15 cellular contexts compared by ENCODE assay signal in the genomic region with DNA sequence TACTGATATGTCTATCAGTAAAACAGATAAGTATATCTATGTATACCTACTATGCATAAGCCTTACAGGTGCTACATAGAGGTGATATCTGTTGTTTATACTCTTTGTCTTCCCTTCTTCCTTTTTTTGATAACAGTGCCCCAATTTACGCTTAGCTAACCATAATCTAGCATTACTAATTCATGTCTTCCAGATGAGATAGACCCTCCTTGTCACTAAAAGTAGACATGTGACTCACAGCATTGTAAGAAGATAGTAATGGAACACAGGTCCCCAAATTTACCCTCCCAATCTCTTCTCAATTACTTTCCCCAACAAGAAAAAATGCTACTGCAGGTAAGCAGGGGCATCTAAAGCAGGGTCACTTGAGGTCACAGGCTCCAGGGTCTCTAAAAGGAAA. TPM values are rescaled to one million over a fixed set of nuclear protein-coding genes. Genes with fewer than 3 reads are reported as not detected.
DNase-seq lines count a peak whose midpoint lies in the region; ATAC-seq and TF ChIP-seq lines count a peak whose summit lies in the region.
"Had no signal": no experiment of that assay in that cellular context is flagged by ENCODE, and none has a peak within 500 bp of the region (broad histone marks: within the 10 kb centered on the region; RNA-seq: fewer than 3 reads in every experiment).

No MANE protein-coding gene starts in this region.

- H3K27me3 Mint-ChIP-seq in activated CD4-positive, alpha-beta T cell treated with anti-CD3 and anti-CD28 coated beads for 36 hours = no peaks in the 10 kb centered on the region
- H3K27me3 Mint-ChIP-seq in activated CD4-positive, alpha-beta T cell treated with anti-CD3 and anti-CD28 coated beads, Interleukin-2, amount 10 ng/mL, durations not matched to agents 24 days and 14 days = peaks cover 4% of the 10 kb centered on the region
- no peaks in the 10 kb centered on the region for H3K27me3 Mint-ChIP-seq in activated T-helper 17 cell treated with anti-CD3 and anti-CD28 coated beads, Interleukin-2, amount 50 U/mL, for 72 hours
- H3K27me3 Mint-ChIP-seq in Caco-2 (ENCODE audit: insufficient read depth, unreplicated experiment) = no peaks in the 10 kb centered on the region

- H3K27ac Mint-ChIP-seq in activated CD4-positive, alpha-beta T cell treated with anti-CD3 and anti-CD28 coated beads for 36 hours = peak overlapping the region; percentile 7
- H3K27ac Mint-ChIP-seq in activated CD4-positive, alpha-beta T cell treated with anti-CD3 and anti-CD28 coated beads, Interleukin-2, amount 10 ng/mL, durations not matched to agents 24 days and 14 days = no peak overlapping the region
- no peak overlapping the region for H3K27ac Mint-ChIP-seq in activated T-helper 17 cell treated with anti-CD3 and anti-CD28 coated beads, Interleukin-2, amount 50 U/mL, for 72 hours
- peak overlapping the region; percentile 3 for H3K27ac Mint-ChIP-seq in stimulated activated effector memory CD8-positive, alpha-beta T cell treated with anti-CD3 and anti-CD28 coated beads, Interleukin-12 subunit alpha, Interleukin-12 subunit beta, amount 100 ng/mL, for 72 hours
- no peak overlapping the region for H3K27ac Mint-ChIP-seq in Caco-2 (ENCODE audit: unreplicated experiment)
- H3K27ac Mint-ChIP-seq: CD8-positive, alpha-beta T cell had no signal

- no peak for DNase-seq in activated CD4-positive, alpha-beta T cell treated with anti-CD3 and anti-CD28 coated beads for 36 hours
- DNase-seq in activated CD4-positive, alpha-beta T cell treated with anti-CD3 and anti-CD28 coated beads, Interleukin-2, amount 10 ng/mL, durations not matched to agents 24 days and 14 days = no peak
- DNase-seq in stimulated activated effector memory CD8-positive, alpha-beta T cell treated with anti-CD3 and anti-CD28 coated beads, Interleukin-12 subunit alpha, Interleukin-12 subunit beta, amount 100 ng/mL, for 72 hours (ENCODE audit: low spot score in 2 of 2) = no peak
- DNase-seq in germinal center (ENCODE audit: low spot score) (no peak), dedifferentiated amniotic fluid mesenchymal stem cell (ENCODE audit: extremely low spot score) (no peak), Caco-2 (no peak)
- DNase-seq: BE2C; CD8-positive, alpha-beta T cell; DND-41; MG63; NCI-H82; Peyer's patch had no signal

- H3K4me3 ChIP-seq in Caco-2 (ENCODE audit: low read depth, low read length) = no peak overlapping the region
- H3K4me3 ChIP-seq: MG63, Peyer's patch had no signal

- H3K4me1 ChIP-seq in Caco-2 = no peaks in the 10 kb centered on the region
- H3K4me1 ChIP-seq: BE2C, Peyer's patch had no signal

- no TSS peak for BruUV-seq in Caco-2 (replicated peaks; lab: Mats Ljungman, UMichigan)

- intact Hi-C loops in activated CD4-positive, alpha-beta T cell treated with anti-CD3 and anti-CD28 coated beads for 36 hours (cut with DNase I, micrococcal nuclease) = no loop called here
- intact Hi-C loops in activated CD4-positive, alpha-beta T cell treated with anti-CD3 and anti-CD28 coated beads, Interleukin-2, amount 10 ng/mL, durations not matched to agents 24 days and 14 days (cut with micrococcal nuclease) = no loop called here
- intact Hi-C loops in Caco-2 (cut with micrococcal nuclease; ENCODE audit: unreplicated experiment) = no loop called here

- H3K27me3 ChIP-seq in Caco-2 (replicated peaks; ENCODE audit: control insufficient read depth, insufficient read depth, low read length) = no peaks in the 10 kb centered on the region
- H3K27me3 ChIP-seq: BE2C, MG63, Peyer's patch had no signal

- CTCF ChIA-PET in activated CD4-positive, alpha-beta T cell treated with anti-CD3 and anti-CD28 coated beads for 36 hours (lab: Charles Lee) = no interaction called here
- CTCF ChIA-PET in Caco-2 (lab: Charles Lee) = no interaction called here

- POLR2A ChIA-PET in activated CD4-positive, alpha-beta T cell treated with anti-CD3 and anti-CD28 coated beads for 36 hours (lab: Charles Lee) = no interaction called here
- POLR2A ChIA-PET in Caco-2 (lab: Charles Lee) = no interaction called here

- H3K4me1 Mint-ChIP-seq in activated CD4-positive, alpha-beta T cell treated with anti-CD3 and anti-CD28 coated beads for 36 hours = peaks cover 20% of the 10 kb centered on the region
- peaks cover 7% of the 10 kb centered on the region for H3K4me1 Mint-ChIP-seq in activated CD4-positive, alpha-beta T cell treated with anti-CD3 and anti-CD28 coated beads, Interleukin-2, amount 10 ng/mL, durations not matched to agents 24 days and 14 days
- H3K4me1 Mint-ChIP-seq in activated T-helper 17 cell treated with anti-CD3 and anti-CD28 coated beads, Interleukin-2, amount 50 U/mL, for 72 hours = peaks cover 9% of the 10 kb centered on the region
- H3K4me1 Mint-ChIP-seq in stimulated activated effector memory CD8-positive, alpha-beta T cell treated with anti-CD3 and anti-CD28 coated beads, Interleukin-12 subunit alpha, Interleukin-12 subunit beta, amount 100 ng/mL, for 72 hours = no peaks in the 10 kb centered on the region
- peaks cover 16% of the 10 kb centered on the region for H3K4me1 Mint-ChIP-seq in Caco-2 (ENCODE audit: low read depth, unreplicated experiment)

- H3K36me3 Mint-ChIP-seq in activated CD4-positive, alpha-beta T cell treated with anti-CD3 and anti-CD28 coated beads for 36 hours (ENCODE audit: low read depth) = no peaks in the 10 kb centered on the region
- no peaks in the 10 kb centered on the region for H3K36me3 Mint-ChIP-seq in activated CD4-positive, alpha-beta T cell treated with anti-CD3 and anti-CD28 coated beads, Interleukin-2, amount 10 ng/mL, durations not matched to agents 24 days and 14 days (ENCODE audit: low read depth)
- H3K36me3 Mint-ChIP-seq in activated T-helper 17 cell treated with anti-CD3 and anti-CD28 coated beads, Interleukin-2, amount 50 U/mL, for 72 hours (ENCODE audit: low read depth) = no peaks in the 10 kb centered on the region
- no peaks in the 10 kb centered on the region for H3K36me3 Mint-ChIP-seq in stimulated activated effector memory CD8-positive, alpha-beta T cell treated with anti-CD3 and anti-CD28 coated beads, Interleukin-12 subunit alpha, Interleukin-12 subunit beta, amount 100 ng/mL, for 72 hours
- no peaks in the 10 kb centered on the region for H3K36me3 Mint-ChIP-seq in Caco-2 (ENCODE audit: insufficient read depth, unreplicated experiment)
- H3K36me3 Mint-ChIP-seq: CD8-positive, alpha-beta T cell had no signal

- H3K9me3 Mint-ChIP-seq in activated CD4-positive, alpha-beta T cell treated with anti-CD3 and anti-CD28 coated beads for 36 hours (ENCODE audit: low read depth) = no peaks in the 10 kb centered on the region
- H3K9me3 Mint-ChIP-seq in activated CD4-positive, alpha-beta T cell treated with anti-CD3 and anti-CD28 coated beads, Interleukin-2, amount 10 ng/mL, durations not matched to agents 24 days and 14 days = peaks cover 13% of the 10 kb centered on the region
- no peaks in the 10 kb centered on the region for H3K9me3 Mint-ChIP-seq in activated T-helper 17 cell treated with anti-CD3 and anti-CD28 coated beads, Interleukin-2, amount 50 U/mL, for 72 hours
- no peaks in the 10 kb centered on the region for H3K9me3 Mint-ChIP-seq in stimulated activated effector memory CD8-positive, alpha-beta T cell treated with anti-CD3 and anti-CD28 coated beads, Interleukin-12 subunit alpha, Interleukin-12 subunit beta, amount 100 ng/mL, for 72 hours
- H3K9me3 Mint-ChIP-seq in Caco-2 (ENCODE audit: unreplicated experiment) = no peaks in the 10 kb centered on the region
- H3K9me3 Mint-ChIP-seq: CD8-positive, alpha-beta T cell had no signal

- no peaks in the 10 kb centered on the region for H3K36me3 ChIP-seq in Caco-2 (ENCODE audit: control insufficient read depth, insufficient read depth, low read length)
- H3K36me3 ChIP-seq: BE2C, MG63, Peyer's patch had no signal

- no peak for ATAC-seq in activated CD4-positive, alpha-beta T cell treated with anti-CD3 and anti-CD28 coated beads for 36 hours
- ATAC-seq in GM18907 (IDR thresholded peaks at IDR 0.05; ENCODE audit: unreplicated experiment) = peak; percentile 8
- ATAC-seq in activated T-helper 17 cell treated with anti-CD3 and anti-CD28 coated beads, Interleukin-2, amount 50 U/mL, for 72 hours (replicated peaks) = no peak
- ATAC-seq in stimulated activated effector memory CD8-positive, alpha-beta T cell treated with anti-CD3 and anti-CD28 coated beads, Interleukin-12 subunit alpha, Interleukin-12 subunit beta, amount 100 ng/mL, for 72 hours = peak; percentile 49
- ATAC-seq: CD8-positive, alpha-beta T cell; Right ventricle myocardium inferior had no signal

- TF ChIP-seq CTCF in Caco-2 (IDR thresholded peaks at IDR 0.05; ENCODE audit: insufficient read depth in 1 of 2, low read depth in 1 of 2, low read length in 1 of 2, severe bottlenecking in 1 of 2, unreplicated experiment in 1 of 2) = no peak

- no peak overlapping the region for H3K4me3 Mint-ChIP-seq in activated CD4-positive, alpha-beta T cell treated with anti-CD3 and anti-CD28 coated beads for 36 hours
- H3K4me3 Mint-ChIP-seq in activated CD4-positive, alpha-beta T cell treated with anti-CD3 and anti-CD28 coated beads, Interleukin-2, amount 10 ng/mL, durations not matched to agents 24 days and 14 days = no peak overlapping the region
- peak overlapping the region; percentile 19 for H3K4me3 Mint-ChIP-seq in activated T-helper 17 cell treated with anti-CD3 and anti-CD28 coated beads, Interleukin-2, amount 50 U/mL, for 72 hours
- no peak overlapping the region for H3K4me3 Mint-ChIP-seq in stimulated activated effector memory CD8-positive, alpha-beta T cell treated with anti-CD3 and anti-CD28 coated beads, Interleukin-12 subunit alpha, Interleukin-12 subunit beta, amount 100 ng/mL, for 72 hours
- H3K4me3 Mint-ChIP-seq in Caco-2 (ENCODE audit: unreplicated experiment) = no peak overlapping the region
- H3K4me3 Mint-ChIP-seq: CD8-positive, alpha-beta T cell had no signal

- no peaks in the 10 kb centered on the region for H3K9me3 ChIP-seq in Caco-2
- H3K9me3 ChIP-seq: BE2C, MG63, Peyer's patch had no signal

RNA-seq across cellular contexts. Expression of a gene that starts 7.9 kb away (rescaled TPM):
- total RNA-seq in activated CD4-positive, alpha-beta T cell treated with anti-CD3 and anti-CD28 coated beads for 36 hours = 100 to 1,000 TPM; 167 to 174 TPM
- total RNA-seq in activated CD4-positive, alpha-beta T cell treated with anti-CD3 and anti-CD28 coated beads, Interleukin-2, amount 10 ng/mL, durations not matched to agents 24 days and 14 days = 146 and 148 TPM in 2 replicates
- 100 to 1,000 TPM; 103 to 110 TPM for total RNA-seq in activated T-helper 17 cell treated with anti-CD3 and anti-CD28 coated beads, Interleukin-2, amount 50 U/mL, for 72 hours
- 33.0 and 39.8 TPM in 2 replicates for total RNA-seq in Caco-2 (2022)

Comparison
In these comparisons a context has a peak if more than half of its experiments do, and no peak if none do; other contexts are left out.
1. H3K27ac Mint-ChIP-seq: peak in activated CD4-positive, alpha-beta T cell treated with anti-CD3 and anti-CD28 coated beads for 36 hours (single experiment) and stimulated activated effector memory CD8-positive, alpha-beta T cell treated with anti-CD3 and anti-CD28 coated beads, Interleukin-12 subunit alpha, Interleukin-12 subunit beta, amount 100 ng/mL, for 72 hours (single experiment); none in activated CD4-positive, alpha-beta T cell treated with anti-CD3 and anti-CD28 coated beads, Interleukin-2, amount 10 ng/mL, durations not matched to agents 24 days and 14 days (single experiment), activated T-helper 17 cell treated with anti-CD3 and anti-CD28 coated beads, Interleukin-2, amount 50 U/mL, for 72 hours (single experiment) and Caco-2 (single experiment).
2. ATAC-seq: peak in GM18907 (single experiment) and stimulated activated effector memory CD8-positive, alpha-beta T cell treated with anti-CD3 and anti-CD28 coated beads, Interleukin-12 subunit alpha, Interleukin-12 subunit beta, amount 100 ng/mL, for 72 hours (single experiment); none in activated CD4-positive, alpha-beta T cell treated with anti-CD3 and anti-CD28 coated beads for 36 hours (single experiment) and activated T-helper 17 cell treated with anti-CD3 and anti-CD28 coated beads, Interleukin-2, amount 50 U/mL, for 72 hours (single experiment).